In genomic region chr6:159002432-159003160, GRCh38 we compare ENCODE assay signal across 14 cellular contexts. TPM values are rescaled to one million over a fixed set of nuclear protein-coding genes. Genes with fewer than 3 reads are reported as not detected.
A peak's percentile ranks its signal among the peaks of the same experiment; 100 is the strongest.
DNase-seq lines count a peak whose midpoint lies in the region; ATAC-seq and TF ChIP-seq lines count a peak whose summit lies in the region.
"Had no signal": no experiment of that assay in that cellular context is flagged by ENCODE, and none has a peak within 500 bp of the region (broad histone marks: within the 10 kb centered on the region; RNA-seq: fewer than 3 reads in every experiment).

No MANE protein-coding gene starts in this region.

- no peaks in the 10 kb centered on the region for H3K9me3 ChIP-seq in T-helper 17 cell (ENCODE audit: control insufficient read depth, low read length, poor library complexity, severe bottlenecking)
- H3K9me3 ChIP-seq: upper lobe of left lung had no signal

- DNase-seq in A172 (ENCODE audit: low spot score), result peak; percentile 42
- DNase-seq in HCEC 1CT, result peak; percentile 38
- DNase-seq in T-helper 17 cell, result no peak
- DNase-seq in glutamatergic neuron, result no peak
- DNase-seq in retina, result no peak
- no peak for DNase-seq in CD1c-positive myeloid dendritic cell (ENCODE audit: extremely low spot score)
- DNase-seq: DMS53; H7; NCI-H1930; stimulated activated CD4-positive, alpha-beta T cell treated with anti-CD3 and anti-CD28 coated beads, Interleukin-12 subunit alpha, Interleukin-12 subunit beta, amount 100 ng/mL, for 4 hours; upper lobe of left lung had no signal

- H3K36me3 Mint-ChIP-seq in T-helper 17 cell (ENCODE audit: low read depth), result peaks cover 16% of the 10 kb centered on the region
- peaks cover 4% of the 10 kb centered on the region for H3K36me3 Mint-ChIP-seq in glutamatergic neuron (ENCODE audit: unreplicated experiment)

- no peak for ATAC-seq in T-helper 17 cell
- no peak for ATAC-seq in GM19328 (IDR thresholded peaks at IDR 0.05; ENCODE audit: unreplicated experiment)
- no peak for ATAC-seq in HG03342 (IDR thresholded peaks at IDR 0.05; ENCODE audit: unreplicated experiment)
- ATAC-seq: activated CD4-positive, CD25-positive, alpha-beta regulatory T cell treated with anti-CD3 and anti-CD28 coated beads, Interleukin-2, amount 50 U/mL, for 24 hours had no signal

- TF ChIP-seq CTCF in glutamatergic neuron (IDR thresholded peaks at IDR 0.05; ENCODE audit: partially characterized antibody, unreplicated experiment), result no peak

- peaks cover 2% of the 10 kb centered on the region for H3K9me3 Mint-ChIP-seq in glutamatergic neuron (ENCODE audit: unreplicated experiment)

- H3K4me3 Mint-ChIP-seq in T-helper 17 cell, result no peak overlapping the region
- H3K4me3 Mint-ChIP-seq in glutamatergic neuron (ENCODE audit: unreplicated experiment), result no peak overlapping the region

- H3K27me3 Mint-ChIP-seq in T-helper 17 cell (no peaks in the 10 kb centered on the region), glutamatergic neuron (ENCODE audit: unreplicated experiment) (peaks cover 3% of the 10 kb centered on the region)

- H3K4me1 Mint-ChIP-seq in T-helper 17 cell (peaks cover 36% of the 10 kb centered on the region), glutamatergic neuron (ENCODE audit: low read depth, unreplicated experiment) (peaks cover 7% of the 10 kb centered on the region)

- H3K27ac Mint-ChIP-seq in T-helper 17 cell (peak overlapping the region; percentile 53), glutamatergic neuron (ENCODE audit: unreplicated experiment) (peak overlapping the region; percentile 12)

RNA-seq across cellular contexts. Expression of gene RSPH3, which starts 2.6 kb away (rescaled TPM):
- total RNA-seq in A172 (2014; rRNA removed; shearing (Covaris generic)), result 3.3 and 4.4 TPM in 2 replicates
- total RNA-seq in T-helper 17 cell (1 to 10 TPM; 1.6 to 2.7 TPM), glutamatergic neuron (ENCODE audit: unreplicated experiment) (4.6 TPM)

RNA-seq across cellular contexts. Expression of gene TAGAP, which starts 42.2 kb away (rescaled TPM):
- total RNA-seq in A172 (2014; rRNA removed; shearing (Covaris generic)), result not detected in 2 replicates
- total RNA-seq in T-helper 17 cell (100 to 1,000 TPM; 269 to 340 TPM), glutamatergic neuron (ENCODE audit: unreplicated experiment) (not detected)
- total RNA-seq: H7 had no signal

Comparison
In these comparisons a context has a peak if more than half of its experiments do, and no peak if none do; other contexts are left out.
1. DNase-seq: peak in A172 (single experiment) and HCEC 1CT (single experiment); none in T-helper 17 cell (0 of 3), glutamatergic neuron (single experiment), retina (single experiment) and CD1c-positive myeloid dendritic cell (single experiment).
2. RNA of gene TAGAP, which starts 42.2 kb away (total RNA-seq): 269 to 340 TPM in T-helper 17 cell; not detected in A172 and not detected in glutamatergic neuron (single experiment); every median in the first group is over 100 times any median in the second.